ENCODE assay signal across 26 cellular contexts in genomic region chr9:133169102-133169501, GRCh38. TPM values are rescaled to one million over a fixed set of nuclear protein-coding genes. Genes with fewer than 3 reads are reported as not detected.
"Had no signal": no experiment of that assay in that cellular context is flagged by ENCODE, and none has a peak within 500 bp of the region (broad histone marks: within the 10 kb centered on the region; RNA-seq: fewer than 3 reads in every experiment).

No MANE protein-coding gene starts in this region.

- ATAC-seq: effector memory CD8-positive, alpha-beta T cell; gastrocnemius medialis; WTC11 had no signal

- FAIRE-seq: astrocyte had no signal

- H3K4me3 ChIP-seq: adrenal gland, colonic mucosa, dorsolateral prefrontal cortex, esophagus muscularis mucosa, gastrocnemius medialis had no signal

- H3K9me3 ChIP-seq: adrenal gland, colonic mucosa, esophagus muscularis mucosa, gastrocnemius medialis had no signal

- H3K4me1 Mint-ChIP-seq: central memory CD8-positive, alpha-beta T cell had no signal

- H3K4me1 ChIP-seq: colonic mucosa had no signal

- H3K36me3 Mint-ChIP-seq: activated naive CD8-positive, alpha-beta T cell; memory B cell; naive B cell; WTC11 had no signal

- H3K36me3 ChIP-seq: adrenal gland, colonic mucosa, esophagus muscularis mucosa, gastrocnemius medialis had no signal

- DNase-seq: activated gamma-delta T cell treated with Interleukin-2 at 50 U/mL for 16 hours; activated T-cell treated with anti-CD3 and anti-CD28 coated beads, Interleukin-2, amount 50 U/mL, for 1 hour; dorsolateral prefrontal cortex; effector memory CD8-positive, alpha-beta T cell; gastrocnemius medialis; hippocampal formation; naive B cell; retina; stimulated activated CD4-positive, alpha-beta T cell treated with anti-CD3 and anti-CD28 coated beads, Interleukin-4, amount 100 ng/mL, for 24 hours; stimulated activated naive CD4-positive, alpha-beta T cell treated with Interleukin-2 at 50 U/mL for 16 hours; T-helper 9 cell had no signal

- H3K9me3 Mint-ChIP-seq: central memory CD8-positive, alpha-beta T cell; effector memory CD8-positive, alpha-beta T cell; memory B cell; naive B cell; neural crest cell; WTC11 had no signal

- H3K27ac Mint-ChIP-seq: activated naive CD8-positive, alpha-beta T cell; effector memory CD8-positive, alpha-beta T cell; memory B cell; progenitor cell of endocrine pancreas; WTC11 had no signal

- H3K27me3 ChIP-seq: adrenal gland, colonic mucosa had no signal

- H3K27ac ChIP-seq: adrenal gland, colonic mucosa, dorsolateral prefrontal cortex, esophagus muscularis mucosa, gastrocnemius medialis had no signal

- H3K4me3 Mint-ChIP-seq: activated naive CD8-positive, alpha-beta T cell; central memory CD8-positive, alpha-beta T cell; effector memory CD8-positive, alpha-beta T cell; memory B cell; neural crest cell; WTC11 had no signal

RNA-seq across cellular contexts. Expression of gene OBP2B, which starts 39.9 kb away (rescaled TPM):
- total RNA-seq: astrocyte; colonic mucosa; dorsolateral prefrontal cortex; esophagus muscularis mucosa; gastrocnemius medialis; liver; mucosa of gallbladder; neural crest cell; osteoblast; progenitor cell of endocrine pancreas; T-helper 1 cell treated with Interleukin-12 subunit alpha and Interleukin-12 subunit beta and Interleukin-4 antibody, amounts not matched to agents 30 ng/mL and 1 ng/mL, for 36 hours; urinary bladder; WTC11 had no signal
- polyA plus RNA-seq: adrenal gland, liver, urinary bladder had no signal
